In genomic region chr3:70612920-70613319, GRCh38 we compare ENCODE assay signal across 8 cellular contexts.
"Had no signal": no experiment of that assay in that cellular context is flagged by ENCODE, and none has a peak within 500 bp of the region (broad histone marks: within the 10 kb centered on the region; RNA-seq: fewer than 3 reads in every experiment).

No MANE protein-coding gene starts in this region.

- ATAC-seq: GM12878 had no signal

- DNase-seq: GDM1, GF-D8 had no signal

- FAIRE-seq: G401.6, GM12878, GM12891, GM12892, GM18507, GM19239 had no signal

- H3K4me3 ChIP-seq: GM12878 had no signal
